Comparison of ENCODE assay signal across 1 cellular context in genomic region chr1:109393602-109394233, GRCh38.
TF ChIP-seq lines count a peak whose summit lies in the region.

No MANE protein-coding gene starts in this region.

TF ChIP-seq in K562, 482 proteins besides CTCF, POLR2A, EP300 and RAD21:
- peak; percentile 73; the same call in 1 of the 2 replicates for TF ChIP-seq BCOR (IDR thresholded peaks at IDR 0.05)
- TF ChIP-seq ARID1B (IDR thresholded peaks at IDR 0.05) = peak; percentile 44; the same call in 1 of the 2 replicates
- TF ChIP-seq THRA (IDR thresholded peaks at IDR 0.05) = no peak
- TF ChIP-seq DEAF1 (CRISPR knock-in tag; IDR thresholded peaks at IDR 0.05) = peak; percentile 7; the same call in 1 of the 2 replicates
- 0 out of 2 replicates have a peak, but pooled peaks have one; percentile 12 for TF ChIP-seq NBN (IDR thresholded peaks at IDR 0.05; ENCODE audit: low read depth)
- TF ChIP-seq RFX5 (IDR thresholded peaks at IDR 0.05; ENCODE audit: low read depth, low read length) = peak; percentile 58; the same call in 1 of the 2 replicates
- TF ChIP-seq TAF9B (IDR thresholded peaks at IDR 0.05; ENCODE audit: partially characterized antibody) = peak; percentile 5
- peak; percentile 50; the same call in 1 of the 2 replicates for TF ChIP-seq SMARCA4 (IDR thresholded peaks at IDR 0.05)
- TF ChIP-seq ZNF12 (CRISPR knock-in tag; IDR thresholded peaks at IDR 0.05) = no peak
- peak; percentile 48; the same call in 1 of the 2 replicates for TF ChIP-seq ZNF316 (IDR thresholded peaks at IDR 0.05)
- TF ChIP-seq RCOR1 (IDR thresholded peaks at IDR 0.05; ENCODE audit: borderline replicate concordance in 1 of 2, low read depth in 2 of 2, low read length in 2 of 2) = peak in 1 of 2 experiments; percentile 59; a peak in 1 of 4 replicates
- TF ChIP-seq CBFA2T3 (IDR thresholded peaks at IDR 0.05) = peak; percentile 58
- TF ChIP-seq ZFP36 (IDR thresholded peaks at IDR 0.05; ENCODE audit: low read depth, low read length, partially characterized antibody) = peak; percentile 72
- no peak for TF ChIP-seq FOXK2 (conservative IDR thresholded peaks at IDR 0.05 in 1 of 2, IDR thresholded peaks at IDR 0.05 in 1 of 2; ENCODE audit: low read depth in 2 of 2)
- TF ChIP-seq KDM1A (IDR thresholded peaks at IDR 0.05) = peak in 1 of 2 experiments; percentile 49; a peak in 3 of 4 replicates
- peak; percentile 60 for TF ChIP-seq RBM25 (IDR thresholded peaks at IDR 0.05; ENCODE audit: low read depth, low read length, severe bottlenecking)
- no peak for TF ChIP-seq IRF9 (tag; IDR thresholded peaks at IDR 0.05)
- TF ChIP-seq CEBPG (CRISPR knock-in tag; IDR thresholded peaks at IDR 0.05) = no peak
- peak; percentile 72 to 79 for TF ChIP-seq CEBPG (tag; conservative IDR thresholded peaks at IDR 0.05 in 1 of 2, IDR thresholded peaks at IDR 0.05 in 1 of 2)
- peak; percentile 19 to 46 for TF ChIP-seq NCOA2 (IDR thresholded peaks at IDR 0.05; ENCODE audit: partially characterized antibody in 2 of 2)
- TF ChIP-seq CHD1 (IDR thresholded peaks at IDR 0.05; ENCODE audit: low read length) = peak; percentile 5
- TF ChIP-seq ZNF764 (CRISPR knock-in tag; IDR thresholded peaks at IDR 0.05; ENCODE audit: low read depth) = no peak
- TF ChIP-seq NCOR1 (IDR thresholded peaks at IDR 0.05) = peak; percentile 21; the same call in 1 of the 2 replicates
- 0 out of 2 replicates have a peak, but pooled peaks have one; percentile 26 for TF ChIP-seq FOXP4 (CRISPR knock-in tag; IDR thresholded peaks at IDR 0.05; ENCODE audit: borderline replicate concordance)
- TF ChIP-seq CEBPB (tag; IDR thresholded peaks at IDR 0.05) = peak; percentile 80
- TF ChIP-seq BRF1 (IDR thresholded peaks at IDR 0.05; ENCODE audit: borderline replicate concordance, extremely low read depth, insufficient read length) = no peak
- 0 out of 2 replicates have a peak, but pooled peaks have one; percentile 30 for TF ChIP-seq ZNF232 (CRISPR knock-in tag; IDR thresholded peaks at IDR 0.05)
- TF ChIP-seq TCF3 (CRISPR knock-in tag; IDR thresholded peaks at IDR 0.05) = 0 out of 2 replicates have a peak, but pooled peaks have one; percentile 12
- 0 out of 2 replicates have a peak, but pooled peaks have one; percentile 9 for TF ChIP-seq SMAD4 (CRISPR knock-in tag; conservative IDR thresholded peaks at IDR 0.05)
